ENCODE assay signal across 17 cellular contexts in genomic region chr16:4383591-4384495, GRCh38. TPM values are rescaled to one million over a fixed set of nuclear protein-coding genes. Genes with fewer than 3 reads are reported as not detected.
DNase-seq lines count a peak whose midpoint lies in the region; ATAC-seq, FAIRE-seq and TF ChIP-seq lines count a peak whose summit lies in the region.
"Had no signal": no experiment of that assay in that cellular context is flagged by ENCODE, and none has a peak within 500 bp of the region (broad histone marks: within the 10 kb centered on the region; RNA-seq: fewer than 3 reads in every experiment).

No MANE protein-coding gene starts in this region.

- WGBS in H1 (ENCODE audit: extremely low coverage in 1 of 2, insufficient coverage in 1 of 2, insufficient read length in 1 of 2, insufficient replicate concordance in 2 of 2, low coverage in 1 of 2, low lambda C conversion rate in 2 of 2, missing lambda C conversion rate in 1 of 2), 2 experiments, result 91% methylated on average over 9 of the region's 13 CpGs; no CpG with 5 or more reads in 1 of the 2 experiments
- 90% methylated on average over 2 of the region's 13 CpGs for WGBS in esophagus muscularis mucosa

- peaks cover 3 to 15% of the 10 kb centered on the region in 2 experiments for H4K20me1 ChIP-seq in H1 (replicated peaks in 1 of 2; ENCODE audit: control insufficient read depth in 1 of 2, insufficient read depth in 2 of 2, low read length in 2 of 2)

- H3K23me2 ChIP-seq in H1 (ENCODE audit: low read depth, low read length), result no peaks in the 10 kb centered on the region

- BruUV-seq in Panc1 (replicated peaks; lab: Mats Ljungman, UMichigan), result no TSS peak

- no peak overlapping the region for H2AFZ ChIP-seq in H1 (ENCODE audit: low read length)

- H3K79me1 ChIP-seq in H1 (ENCODE audit: low read depth, low read length), result 0 out of 2 replicates have a peak, but pooled peaks cover 3% of the 10 kb centered on the region

- CTCF ChIA-PET in Panc1 (lab: Charles Lee) (no interaction called here), H1 (lab: Charles Lee; ENCODE audit: partially characterized antibody) (interaction anchor here (0.6 to 24.8 kb wide), 5 partner anchors 8 to 21 kb away, joined by 4 to 659 read pairs (median 112); no protein-coding TSS in a partner anchor)

- H2AK5ac ChIP-seq in H1 (ENCODE audit: low read depth, low read length), result peak overlapping the region; percentile 53; the same call in 1 of the 2 replicates

- TF ChIP-seq RAD21 in H1 (IDR thresholded peaks at IDR 0.05 in 1 of 2, conservative IDR thresholded peaks at IDR 0.05 in 1 of 2; ENCODE audit: low read depth in 2 of 2, low read length in 2 of 2), result no peak

- peak overlapping the region; percentile 39; the same call in 1 of the 2 replicates for H2BK12ac ChIP-seq in H1 (ENCODE audit: low read depth, low read length)

- no peak overlapping the region for H2BK5ac ChIP-seq in H1 (ENCODE audit: low read depth, low read length)

- no peak overlapping the region for H3K56ac ChIP-seq in H1 (replicated peaks; ENCODE audit: insufficient read length, low read depth, low read length)

- no peak overlapping the region for H4K91ac ChIP-seq in H1 (replicated peaks; ENCODE audit: insufficient read length, low read length)

- 0 out of 2 replicates have a peak overlapping the region, but pooled peaks have one; percentile 32 for H3K18ac ChIP-seq in H1 (ENCODE audit: extremely low read depth, low read length)

- POLR2A ChIA-PET in Panc1 (lab: Charles Lee), result no interaction called here
- POLR2A ChIA-PET in H1 (lab: Charles Lee; ENCODE audit: partially characterized antibody), result interaction anchor here (1.0 to 11.9 kb wide), 5 partner anchors 4 to 45 kb away, joined by 3 to 223 read pairs (median 5); no protein-coding TSS in a partner anchor

- no peaks in the 10 kb centered on the region for H3K27me3 ChIP-seq in BE2C
- H3K27me3 ChIP-seq in Panc1 (ENCODE audit: control insufficient read depth, insufficient read depth, low read length), result no peaks in the 10 kb centered on the region
- no peaks in the 10 kb centered on the region for H3K27me3 ChIP-seq in H1 (replicated peaks in 1 of 4; ENCODE audit: control insufficient read depth in 3 of 4, extremely low read depth in 1 of 4, insufficient read depth in 3 of 4, low read length in 3 of 4)
- H3K27me3 ChIP-seq in gastrocnemius medialis, result no peaks in the 10 kb centered on the region
- H3K27me3 ChIP-seq in esophagus muscularis mucosa, result no peaks in the 10 kb centered on the region
- H3K27me3 ChIP-seq: gastroesophageal sphincter, sigmoid colon had no signal

- in situ Hi-C loops in Panc1 (cut with HindIII; ENCODE audit: low pct_unique_long_range_greater_than_20kb, low sequenced_read_pairs), result no loop called here
- in situ Hi-C loops in gastrocnemius medialis (cut with MboI; ENCODE audit: low sequenced_read_pairs in 4 of 4), result no loop called here

- no peaks in the 10 kb centered on the region for H3K79me2 ChIP-seq in H1 (ENCODE audit: control insufficient read depth in 1 of 2, insufficient read depth in 2 of 2, low read length in 2 of 2)

- H2BK15ac ChIP-seq in H1 (ENCODE audit: low read length), result no peak overlapping the region

- DNase-seq in BE2C (peak; percentile 13), Panc1 (ENCODE audit: low read depth, low spot score) (no peak), H1 (ENCODE audit: low read depth in 1 of 2, low spot score in 2 of 2) (no peak), gastrocnemius medialis (no peak), NCI-H226 (no peak), SKM-1 (lab: John Stamatoyannopoulos, UW; ENCODE audit: unreplicated experiment) (no peak), esophagus muscularis mucosa (ENCODE audit: extremely low spot score) (no peak)
- no peak for DNase-seq in stimulated activated CD4-positive, alpha-beta T cell treated with anti-CD3 and anti-CD28 coated beads, Interleukin-4, amount 100 ng/mL, for 4 hours
- DNase-seq: activated naive CD4-positive, alpha-beta T cell treated with anti-CD3 and anti-CD28 coated beads for 36 hours; DMS 273 treated with DMSO at 0.1 percent for 48 hours; mesendoderm; NCI-H2107; sigmoid colon; stimulated activated CD4-positive, alpha-beta T cell treated with anti-CD3 and anti-CD28 coated beads, Interleukin-4, amount 100 ng/mL, for 24 hours had no signal

- H3K14ac ChIP-seq in H1 (ENCODE audit: insufficient read length), result no peak overlapping the region

- no peak overlapping the region for H4K5ac ChIP-seq in H1 (ENCODE audit: insufficient read length, low read depth, low read length)

- H3K9ac ChIP-seq in H1 (replicated peaks in 1 of 4; ENCODE audit: extremely low read depth in 1 of 4, low read depth in 3 of 4, low read length in 3 of 4), result no peak overlapping the region

- no peak overlapping the region for H3K4me2 ChIP-seq in H1 (ENCODE audit: insufficient read depth in 1 of 2, low read depth in 2 of 2, low read length in 2 of 2)

- FAIRE-seq in H1 (lab: Jason Lieb, UNC), result no peak
- FAIRE-seq: GM18507 had no signal

- peak; percentile 3; the same call in 1 of the 2 replicates for ATAC-seq in Panc1
- ATAC-seq in gastrocnemius medialis, result no peak
- ATAC-seq: gastroesophageal sphincter had no signal

- H3K23ac ChIP-seq in H1 (ENCODE audit: insufficient read length), result no peak overlapping the region

- H3K27ac ChIP-seq in Panc1 (ENCODE audit: low read length) (no peak overlapping the region), H1 (ENCODE audit: low read depth, low read length) (no peak overlapping the region; the same call in 1 of the 2 replicates), gastrocnemius medialis (peak overlapping the region in 3 of 4 donors; percentile 3 to 15 (median 7)), esophagus muscularis mucosa (replicated peaks in 1 of 4) (peak overlapping the region in 2 of 4 donors; percentile 6 to 35)

- H3K4me3 ChIP-seq in BE2C (ENCODE audit: low read depth, low read length) (no peak overlapping the region), Panc1 (ENCODE audit: low read depth in 2 of 2, low read length in 2 of 2) (no peak overlapping the region), H1 (ENCODE audit: extremely low read depth in 1 of 4, insufficient read depth in 2 of 4, low read depth in 3 of 4, low read length in 4 of 4) (no peak overlapping the region), gastrocnemius medialis (no peak overlapping the region), esophagus muscularis mucosa (no peak overlapping the region)
- H3K4me3 ChIP-seq: gastroesophageal sphincter, sigmoid colon had no signal

- H3K4me1 ChIP-seq in BE2C, result peaks cover 31% of the 10 kb centered on the region
- H3K4me1 ChIP-seq in Panc1 (ENCODE audit: control insufficient read depth, insufficient read depth, low read length), result peaks cover 40% of the 10 kb centered on the region
- H3K4me1 ChIP-seq in H1 (replicated peaks in 1 of 4; ENCODE audit: control insufficient read depth in 3 of 4, insufficient read depth in 4 of 4, low read length in 3 of 4), result peaks cover 0 to 12% (median 7%) of the 10 kb centered on the region in 4 experiments; a peak in 6 of 7 replicates
- H3K4me1 ChIP-seq in gastrocnemius medialis, result peaks cover 0 to 17% of the 10 kb centered on the region in 2 donors
- peaks cover 8 to 64% (median 36%) of the 10 kb centered on the region in 4 donors for H3K4me1 ChIP-seq in esophagus muscularis mucosa

- no peak overlapping the region for H4K8ac ChIP-seq in H1 (ENCODE audit: extremely low read depth, insufficient read depth, low read length)

- intact Hi-C loops in Panc1 (cut with micrococcal nuclease; ENCODE audit: unreplicated experiment) (no loop called here), gastrocnemius medialis (cut with DNase I; ENCODE audit: low total_unique reads) (no loop called here), esophagus muscularis mucosa (cut with DNase I) (no loop called here)

- no peak for TF ChIP-seq EP300 in H1 (IDR thresholded peaks at IDR 0.05; ENCODE audit: borderline replicate concordance in 1 of 2, low read depth in 2 of 2, low read length in 2 of 2)
- TF ChIP-seq EP300 in esophagus muscularis mucosa (IDR thresholded peaks at IDR 0.05), result no peak

- H3K9me3 ChIP-seq in BE2C (no peaks in the 10 kb centered on the region), Panc1 (ENCODE audit: control insufficient read depth, insufficient read depth, low read depth, low read length) (no peaks in the 10 kb centered on the region), H1 (ENCODE audit: insufficient read depth in 2 of 2, low read depth in 1 of 2, low read length in 1 of 2) (no peaks in the 10 kb centered on the region), gastrocnemius medialis (no peaks in the 10 kb centered on the region), esophagus muscularis mucosa (no peaks in the 10 kb centered on the region)
- H3K9me3 ChIP-seq: gastroesophageal sphincter, sigmoid colon had no signal

- no peak overlapping the region for H2BK20ac ChIP-seq in H1 (ENCODE audit: low read length)

- TF ChIP-seq CTCF in BE2C (IDR thresholded peaks at IDR 0.05; ENCODE audit: low read depth, low read length) (no peak), Panc1 (IDR thresholded peaks at IDR 0.05) (no peak), H1 (IDR thresholded peaks at IDR 0.05; ENCODE audit: control extremely low read depth in 1 of 3, insufficient read depth in 1 of 3, low read depth in 1 of 3, low read length in 3 of 3) (no peak), gastrocnemius medialis (IDR thresholded peaks at IDR 0.05 in 4 of 5, conservative IDR thresholded peaks at IDR 0.05 in 1 of 5) (no peak), esophagus muscularis mucosa (IDR thresholded peaks at IDR 0.05) (no peak)

- H3K36me3 ChIP-seq in BE2C (peaks cover 29% of the 10 kb centered on the region), Panc1 (ENCODE audit: control insufficient read depth, insufficient read depth, low read length) (no peaks in the 10 kb centered on the region), H1 (ENCODE audit: control insufficient read depth in 2 of 4, insufficient read depth in 4 of 4, low read length in 3 of 4) (peaks cover 0 to 18% (median 2%) of the 10 kb centered on the region in 4 experiments; a peak in 4 of 8 replicates), gastrocnemius medialis (no peaks in the 10 kb centered on the region), esophagus muscularis mucosa (peaks cover 16 to 85% (median 66%) of the 10 kb centered on the region in 4 donors)

- H2BK120ac ChIP-seq in H1 (replicated peaks; ENCODE audit: low read depth, low read length), result no peak overlapping the region

- H3K4ac ChIP-seq in H1 (replicated peaks; ENCODE audit: insufficient read length, low read depth, low read length), result no peak overlapping the region

- 0 out of 3 replicates have a peak, but pooled peaks of 1 of the 2 experiments have one; percentile 5 for TF ChIP-seq POLR2A in H1 (IDR thresholded peaks at IDR 0.05; ENCODE audit: control extremely low read depth in 1 of 2, low read depth in 2 of 2, low read length in 2 of 2)
- no peak for TF ChIP-seq POLR2A in gastrocnemius medialis (IDR thresholded peaks at IDR 0.05)
- TF ChIP-seq POLR2A in esophagus muscularis mucosa (IDR thresholded peaks at IDR 0.05; ENCODE audit: low read depth), result no peak

RNA-seq across cellular contexts. Expression of gene VASN, which starts 12.2 kb away (rescaled TPM):
- polyA plus RNA-seq in BE2C (2012; ENCODE audit: insufficient read depth, insufficient read length, low read depth), result 147 TPM
- total RNA-seq in Panc1 (2021; ENCODE audit: unreplicated experiment) (33.5 TPM), gastrocnemius medialis (10 to 100 TPM in 1 of 4 donors, 1 to 10 TPM in 3; 2.4 to 12.8 (median 3.7) TPM), esophagus muscularis mucosa (10 to 100 TPM in 3 of 4 donors, 1 to 10 TPM in 1; 7.1 to 31.3 (median 21.7) TPM)
- 34.7 TPM for polyA plus RNA-seq in Panc1 (2012; ENCODE audit: insufficient read length)
- 9.6 and 10.1 TPM in 2 replicates for total RNA-seq in H1 (2021; fragmentation: NEBNext Ultra II Directional; extraction: Animal tissue kit (Norgen Biotek cat#: 25700))
- polyA plus RNA-seq in H1 (2011; rRNA removed), result 11.3 and 25.2 TPM in 2 replicates
- polyA plus RNA-seq in H1 (2011; cell fraction: cytosol; rRNA removed), result 7.2 TPM
- polyA plus RNA-seq in H1 (2011; cell fraction: nucleus; rRNA removed), result 15.2 TPM
- 3.4 to 8.6 TPM (median 7.8 TPM) in 4 replicates for polyA plus RNA-seq in H1 (2012, experiment 1 of 2)
- polyA plus RNA-seq in H1 (2012, experiment 2 of 2), result 6.1 TPM
- 16.7 TPM for polyA plus RNA-seq in H1 (2013, experiment 1 of 2)
- polyA plus RNA-seq in H1 (2013, experiment 2 of 2), result 14.5 TPM
- 3.4 and 4.5 TPM in 2 replicates for polyA minus RNA-seq in H1 (2011; rRNA and poly(A)+ RNA removed)
- 11.4 TPM for polyA minus RNA-seq in H1 (2011; cell fraction: cytosol; rRNA and poly(A)+ RNA removed)
- 22.5 TPM for polyA minus RNA-seq in H1 (2011; cell fraction: nucleus; rRNA and poly(A)+ RNA removed)
- total RNA-seq: activated naive CD4-positive, alpha-beta T cell treated with anti-CD3 and anti-CD28 coated beads for 36 hours; T-helper 1 cell treated with Interleukin-12 subunit alpha and Interleukin-12 subunit beta and Interleukin-4 antibody, amounts not matched to agents 30 ng/mL and 1 ng/mL, for 36 hours had no signal

RNA-seq across cellular contexts. Expression of gene CORO7, which starts 32.6 kb away (rescaled TPM):
- 72.6 TPM for polyA plus RNA-seq in BE2C (2012; ENCODE audit: insufficient read depth, insufficient read length, low read depth)
- total RNA-seq in Panc1 (2021; ENCODE audit: unreplicated experiment) (37.5 TPM), gastrocnemius medialis (10 to 100 TPM in 1 of 4 donors, 1 to 10 TPM in 3; 5.7 to 15.3 (median 7.2) TPM), esophagus muscularis mucosa (10 to 100 TPM; 11.6 to 24.6 (median 21.3) TPM)
- polyA plus RNA-seq in Panc1 (2012; ENCODE audit: insufficient read length), result 27.7 TPM
- total RNA-seq in H1 (2021; fragmentation: NEBNext Ultra II Directional; extraction: Animal tissue kit (Norgen Biotek cat#: 25700)), result 25.8 and 29.8 TPM in 2 replicates
- polyA plus RNA-seq in H1 (2011; rRNA removed), result 25.2 and 45.7 TPM in 2 replicates
- 17.6 TPM for polyA plus RNA-seq in H1 (2011; cell fraction: cytosol; rRNA removed)
- 150 TPM for polyA plus RNA-seq in H1 (2011; cell fraction: nucleus; rRNA removed)
- 11.3 to 25.2 TPM (median 22.8 TPM) in 4 replicates for polyA plus RNA-seq in H1 (2012, experiment 1 of 2)
- polyA plus RNA-seq in H1 (2012, experiment 2 of 2), result 17.0 TPM
- polyA plus RNA-seq in H1 (2013, experiment 1 of 2), result 17.4 TPM
- polyA plus RNA-seq in H1 (2013, experiment 2 of 2), result 20.0 TPM
- 11.4 and 17.1 TPM in 2 replicates for polyA minus RNA-seq in H1 (2011; rRNA and poly(A)+ RNA removed)
- polyA minus RNA-seq in H1 (2011; cell fraction: cytosol; rRNA and poly(A)+ RNA removed), result 25.4 TPM
- polyA minus RNA-seq in H1 (2011; cell fraction: nucleus; rRNA and poly(A)+ RNA removed), result 43.3 TPM

RNA-seq across cellular contexts. Expression of gene PAM16, which starts 32.7 kb away (rescaled TPM):
- 216 TPM for polyA plus RNA-seq in BE2C (2012; ENCODE audit: insufficient read depth, insufficient read length, low read depth)
- total RNA-seq in Panc1 (2021; ENCODE audit: unreplicated experiment) (104 TPM), gastrocnemius medialis (100 to 1,000 TPM; 112 to 174 (median 132) TPM), esophagus muscularis mucosa (10 to 100 TPM; 24.5 to 44.1 (median 40.2) TPM)
- polyA plus RNA-seq in Panc1 (2012; ENCODE audit: insufficient read length), result 105 TPM
- 78.3 and 84.4 TPM in 2 replicates for total RNA-seq in H1 (2021; fragmentation: NEBNext Ultra II Directional; extraction: Animal tissue kit (Norgen Biotek cat#: 25700))
- polyA plus RNA-seq in H1 (2011; rRNA removed), result 198 and 228 TPM in 2 replicates
- polyA plus RNA-seq in H1 (2011; cell fraction: cytosol; rRNA removed), result 154 TPM
- polyA plus RNA-seq in H1 (2011; cell fraction: nucleus; rRNA removed), result 131 TPM
- 57.3 to 96.0 TPM (median 90.9 TPM) in 4 replicates for polyA plus RNA-seq in H1 (2012, experiment 1 of 2)
- 222 TPM for polyA plus RNA-seq in H1 (2012, experiment 2 of 2)
- 161 TPM for polyA plus RNA-seq in H1 (2013, experiment 1 of 2)
- polyA plus RNA-seq in H1 (2013, experiment 2 of 2), result 151 TPM
- polyA minus RNA-seq in H1 (2011; rRNA and poly(A)+ RNA removed), result 12.3 and 15.6 TPM in 2 replicates
- polyA minus RNA-seq in H1 (2011; cell fraction: cytosol; rRNA and poly(A)+ RNA removed), result 31.5 TPM
- polyA minus RNA-seq in H1 (2011; cell fraction: nucleus; rRNA and poly(A)+ RNA removed), result 32.7 TPM

RNA-seq across cellular contexts. Expression of gene DNAJA3, which starts 41.8 kb away (rescaled TPM):
- polyA plus RNA-seq in BE2C (2012; ENCODE audit: insufficient read depth, insufficient read length, low read depth), result 154 TPM
- total RNA-seq in Panc1 (2021; ENCODE audit: unreplicated experiment) (68.7 TPM), gastrocnemius medialis (100 to 1,000 TPM in 2 of 4 donors, 10 to 100 TPM in 2; 94.8 to 114 (median 103) TPM), esophagus muscularis mucosa (10 to 100 TPM; 40.6 to 51.2 (median 45.9) TPM)
- 73.2 TPM for polyA plus RNA-seq in Panc1 (2012; ENCODE audit: insufficient read length)
- 58.0 and 59.1 TPM in 2 replicates for total RNA-seq in H1 (2021; fragmentation: NEBNext Ultra II Directional; extraction: Animal tissue kit (Norgen Biotek cat#: 25700))
- polyA plus RNA-seq in H1 (2011; rRNA removed), result 37.3 and 50.5 TPM in 2 replicates
- polyA plus RNA-seq in H1 (2011; cell fraction: cytosol; rRNA removed), result 61.8 TPM
- polyA plus RNA-seq in H1 (2011; cell fraction: nucleus; rRNA removed), result 77.6 TPM
- polyA plus RNA-seq in H1 (2012, experiment 1 of 2), result 45.8 to 52.6 TPM (median 51.0 TPM) in 4 replicates
- 44.6 TPM for polyA plus RNA-seq in H1 (2012, experiment 2 of 2)
- 54.7 TPM for polyA plus RNA-seq in H1 (2013, experiment 1 of 2)
- polyA plus RNA-seq in H1 (2013, experiment 2 of 2), result 50.1 TPM
- polyA minus RNA-seq in H1 (2011; rRNA and poly(A)+ RNA removed), result 27.9 and 41.1 TPM in 2 replicates
- 23.5 TPM for polyA minus RNA-seq in H1 (2011; cell fraction: cytosol; rRNA and poly(A)+ RNA removed)
- polyA minus RNA-seq in H1 (2011; cell fraction: nucleus; rRNA and poly(A)+ RNA removed), result 39.4 TPM

Comparison
In these comparisons a context has a peak if more than half of its experiments do, and no peak if none do; other contexts are left out.
1. H3K27ac ChIP-seq: peak in gastrocnemius medialis (3 of 4); none in Panc1 (single experiment) and H1 (single experiment).